ENCODE assay signal across 8 cellular contexts in genomic region chr16:30948956-30949654, GRCh38. TPM values are rescaled to one million over a fixed set of nuclear protein-coding genes. Genes with fewer than 3 reads are reported as not detected.
A peak's percentile ranks its signal among the peaks of the same experiment; 100 is the strongest.
DNase-seq lines count a peak whose midpoint lies in the region; ATAC-seq, FAIRE-seq and TF ChIP-seq lines count a peak whose summit lies in the region.

TSS of gene ORAI3 (plus strand) at chr16:30949068. CDS start at chr16:30949290, 222 bp downstream.

- H3K4me3 ChIP-seq in A549 = peak within 1 kb of the TSS; percentile 73
- H3K4me3 ChIP-seq in fibroblast of pulmonary artery (replicated peaks; ENCODE audit: low read depth, low read length) = peak within 1 kb of the TSS; percentile 66
- peak within 1 kb of the TSS; percentile 89 to 99 (median 99) for H3K4me3 ChIP-seq in upper lobe of left lung

- peaks cover 0 to 21% (median 0%) of the 10 kb centered on the region in 4 donors for H3K36me3 ChIP-seq in upper lobe of left lung

- H3K4me1 ChIP-seq in A549 (peaks cover 26% of the 10 kb centered on the region), upper lobe of left lung (peaks cover 22 to 46% (median 31%) of the 10 kb centered on the region in 4 donors)

- peak; percentile 69 to 81 for ATAC-seq in A549
- peak; percentile 56 for ATAC-seq in HG02798 (IDR thresholded peaks at IDR 0.05; ENCODE audit: poor library complexity, unreplicated experiment)
- peak; percentile 86 to 87 for ATAC-seq in naive B cell (ENCODE audit: low read depth in 2 of 2)
- ATAC-seq in upper lobe of left lung (ENCODE audit: low FRiP score in 2 of 2) = peak; percentile 84 to 86

- DNase-seq in A549 (ENCODE audit: low read depth in 1 of 2, low spot score in 1 of 2) (peak; percentile 53 to 57), GM13977 (ENCODE audit: low spot score) (peak; percentile 88), NCI-H510A treated with DMSO at 0.1 percent for 48 hours (lab: John Stamatoyannopoulos, UW) (peak; percentile 29), activated T-helper 1 cell treated with Interleukin-2 at 50 U/mL for 16 hours (ENCODE audit: low read depth) (peak; percentile 37), fibroblast of pulmonary artery (ENCODE audit: low read depth) (peak; percentile 66), naive B cell (peak; percentile 73), upper lobe of left lung (peak; percentile 89 to 90)

- H3K27me3 ChIP-seq in upper lobe of left lung = no peaks in the 10 kb centered on the region

- TF ChIP-seq POLR2A in A549 (IDR thresholded peaks at IDR 0.05; ENCODE audit: low read length) (peak; percentile 27; the same call in 1 of the 2 replicates), upper lobe of left lung (IDR thresholded peaks at IDR 0.05) (peak in 3 of 4 donors; percentile 24 to 88 (median 72))

- H3K27ac ChIP-seq in A549 (peak within 1 kb of the TSS; percentile 90 to 99), upper lobe of left lung (peak within 1 kb of the TSS; percentile 86 to 99 (median 97))

- POLR2A ChIA-PET in A549 (lab: Yijun Ruan, JAX) = interaction anchor here (0.7 kb wide), 1 partner anchor 168 kb away, joined by 3 read pairs; no protein-coding TSS in a partner anchor

- peaks cover 0 to 5% of the 10 kb centered on the region in 2 donors for H3K36me3 Mint-ChIP-seq in naive B cell

- no peaks in the 10 kb centered on the region for H3K27me3 Mint-ChIP-seq in naive B cell

- TF ChIP-seq RAD21 in A549 (conservative IDR thresholded peaks at IDR 0.05 in 1 of 2, IDR thresholded peaks at IDR 0.05 in 1 of 2) = no peak

- CTCF ChIA-PET in A549 (lab: Yijun Ruan, JAX) = interaction anchor here (1.9 to 8.2 kb wide), 2 partner anchors 7 to 193 kb away, joined by 7 to 78 read pairs; no protein-coding TSS in a partner anchor

- in situ Hi-C loops in GM13977 (cut with MboI; ENCODE audit: low pct_unique_long_range_greater_than_20kb, low sequenced_read_pairs, unreplicated experiment) = no loop called here

- TF ChIP-seq EP300 in A549 (IDR thresholded peaks at IDR 0.05) (no peak), upper lobe of left lung (IDR thresholded peaks at IDR 0.05) (no peak)

- TF ChIP-seq CTCF in A549 (IDR thresholded peaks at IDR 0.05) = no peak
- TF ChIP-seq CTCF in GM13977 (IDR thresholded peaks at IDR 0.05; ENCODE audit: extremely low read depth, insufficient read depth, missing control alignments) = no peak
- no peak for TF ChIP-seq CTCF in fibroblast of pulmonary artery (IDR thresholded peaks at IDR 0.05; ENCODE audit: low read length, missing control alignments)
- no peak for TF ChIP-seq CTCF in upper lobe of left lung (IDR thresholded peaks at IDR 0.05)

- FAIRE-seq in A549 (lab: Jason Lieb, UNC) = no peak

- no peaks in the 10 kb centered on the region for H3K9me3 Mint-ChIP-seq in naive B cell

- H3K4me1 Mint-ChIP-seq in naive B cell = peaks cover 21 to 36% (median 25%) of the 10 kb centered on the region in 3 donors

- H3K9me3 ChIP-seq in A549 = no peaks in the 10 kb centered on the region
- H3K9me3 ChIP-seq in upper lobe of left lung = no peaks in the 10 kb centered on the region

- H3K4me2 ChIP-seq in A549 = peak within 1 kb of the TSS; percentile 88

- peak within 1 kb of the TSS; percentile 86 to 97 (median 96) for H3K27ac Mint-ChIP-seq in naive B cell

- peak within 1 kb of the TSS; percentile 92 to 99 (median 96) for H3K4me3 Mint-ChIP-seq in naive B cell

- WGBS in A549 (ENCODE audit: missing lambda C conversion rate) = under 1% methylated on average over 16 of the region's 56 CpGs
- WGBS in upper lobe of left lung, 2 donors = 0% methylated on average over 2 to 6 of the region's 56 CpGs

TF ChIP-seq in A549, 52 proteins besides CTCF, POLR2A, EP300 and RAD21:
- TF ChIP-seq CEBPB (IDR thresholded peaks at IDR 0.05) = no peak
- no peak for TF ChIP-seq HES2 (IDR thresholded peaks at IDR 0.05)
- TF ChIP-seq GATA3 (IDR thresholded peaks at IDR 0.05; ENCODE audit: borderline replicate concordance) = no peak
- TF ChIP-seq CHD4 (IDR thresholded peaks at IDR 0.05; ENCODE audit: borderline replicate concordance) = no peak
- TF ChIP-seq BHLHE40 (IDR thresholded peaks at IDR 0.05; ENCODE audit: low read depth, low read length) = no peak
- no peak for TF ChIP-seq MYC (IDR thresholded peaks at IDR 0.05; ENCODE audit: borderline replicate concordance, low read length)
- peak; percentile 34 to 74; a peak in 2 of 5 replicates for TF ChIP-seq JUN (IDR thresholded peaks at IDR 0.05)
- no peak for TF ChIP-seq RFX5 (IDR thresholded peaks at IDR 0.05)
- no peak for TF ChIP-seq ESRRA (IDR thresholded peaks at IDR 0.05; ENCODE audit: borderline replicate concordance, low read length)
- no peak for TF ChIP-seq RNF2 (IDR thresholded peaks at IDR 0.05; ENCODE audit: borderline replicate concordance, low read depth)
- TF ChIP-seq JUNB (IDR thresholded peaks at IDR 0.05) = no peak
- TF ChIP-seq FOSB (CRISPR knock-in tag; IDR thresholded peaks at IDR 0.05) = no peak
- no peak for TF ChIP-seq RCOR1 (IDR thresholded peaks at IDR 0.05; ENCODE audit: low read depth, low read length)
- 0 out of 2 replicates have a peak, but pooled peaks have one; percentile 44 for TF ChIP-seq POLR2AphosphoS2 (conservative IDR thresholded peaks at IDR 0.05; ENCODE audit: low read length)
- TF ChIP-seq RARB (CRISPR knock-in tag; IDR thresholded peaks at IDR 0.05) = no peak
- TF ChIP-seq CBX8 (IDR thresholded peaks at IDR 0.05) = no peak
- TF ChIP-seq, protein P1, sequence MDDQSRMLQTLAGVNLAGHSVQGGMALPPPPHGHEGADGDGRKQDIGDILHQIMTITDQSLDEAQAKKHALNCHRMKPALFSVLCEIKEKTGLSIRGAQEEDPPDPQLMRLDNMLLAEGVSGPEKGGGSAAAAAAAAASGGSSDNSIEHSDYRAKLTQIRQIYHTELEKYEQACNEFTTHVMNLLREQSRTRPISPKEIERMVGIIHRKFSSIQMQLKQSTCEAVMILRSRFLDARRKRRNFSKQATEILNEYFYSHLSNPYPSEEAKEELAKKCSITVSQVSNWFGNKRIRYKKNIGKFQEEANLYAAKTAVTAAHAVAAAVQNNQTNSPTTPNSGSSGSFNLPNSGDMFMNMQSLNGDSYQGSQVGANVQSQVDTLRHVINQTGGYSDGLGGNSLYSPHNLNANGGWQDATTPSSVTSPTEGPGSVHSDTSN (IDR thresholded peaks at IDR 0.05) = peak; percentile 65
- TF ChIP-seq, protein P2, sequence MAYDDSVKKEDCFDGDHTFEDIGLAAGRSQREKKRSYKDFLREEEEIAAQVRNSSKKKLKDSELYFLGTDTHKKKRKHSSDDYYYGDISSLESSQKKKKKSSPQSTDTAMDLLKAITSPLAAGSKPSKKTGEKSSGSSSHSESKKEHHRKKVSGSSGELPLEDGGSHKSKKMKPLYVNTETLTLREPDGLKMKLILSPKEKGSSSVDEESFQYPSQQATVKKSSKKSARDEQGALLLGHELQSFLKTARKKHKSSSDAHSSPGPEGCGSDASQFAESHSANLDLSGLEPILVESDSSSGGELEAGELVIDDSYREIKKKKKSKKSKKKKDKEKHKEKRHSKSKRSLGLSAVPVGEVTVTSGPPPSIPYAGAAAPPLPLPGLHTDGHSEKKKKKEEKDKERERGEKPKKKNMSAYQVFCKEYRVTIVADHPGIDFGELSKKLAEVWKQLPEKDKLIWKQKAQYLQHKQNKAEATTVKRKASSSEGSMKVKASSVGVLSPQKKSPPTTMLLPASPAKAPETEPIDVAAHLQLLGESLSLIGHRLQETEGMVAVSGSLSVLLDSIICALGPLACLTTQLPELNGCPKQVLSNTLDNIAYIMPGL (CRISPR knock-in tag; IDR thresholded peaks at IDR 0.05; ENCODE audit: borderline replicate concordance) = no peak
- no peak for TF ChIP-seq TP53 (CRISPR knock-in tag; IDR thresholded peaks at IDR 0.05)
- 0 out of 2 replicates have a peak, but pooled peaks have one; percentile 35 for TF ChIP-seq USF2 (IDR thresholded peaks at IDR 0.05)
- 0 out of 3 replicates have a peak, but pooled peaks have one; percentile 43 for TF ChIP-seq BCL3 (IDR thresholded peaks at IDR 0.05)
- no peak for TF ChIP-seq CHD2 (IDR thresholded peaks at IDR 0.05; ENCODE audit: low read length, partially characterized antibody)
- 0 out of 2 replicates have a peak, but pooled peaks have one; percentile 10 for TF ChIP-seq HOXA7 (CRISPR knock-in tag; IDR thresholded peaks at IDR 0.05)
TF ChIP-seq in A549: peak in this region for 6.

RNA-seq across cellular contexts. Expression of gene ORAI3, which starts in this region (rescaled TPM):
- polyA plus RNA-seq in A549 (2011; rRNA removed) (14.1 and 17.3 TPM in 2 replicates), A549 (2017; fragmentation: RNase III; extraction: RNeasy Plus Mini Kit Qiagen cat#74134 plus additional on column Dnase treatment) (7.1 to 11.8 TPM (median 10.5 TPM) in 3 replicates), naive B cell (ENCODE audit: low read depth in 6 of 6) (10 to 100 TPM; 65.8 to 83.4 (median 78.3) TPM)
- 5.9 and 10.3 TPM in 2 replicates for polyA plus RNA-seq in A549 (2012; cell fraction: cytosol; rRNA removed)
- 10.8 and 11.6 TPM in 2 replicates for polyA plus RNA-seq in A549 (2012; cell fraction: nucleus; rRNA removed)
- polyA minus RNA-seq in A549 (2011; rRNA and poly(A)+ RNA removed) = 11.0 and 13.8 TPM in 2 replicates
- total RNA-seq in upper lobe of left lung = 10 to 100 TPM; 22.2 to 33.9 (median 28.4) TPM

Comparison
In these comparisons a context has a peak if more than half of its experiments do, and no peak if none do; other contexts are left out.
1. Peak in every context shown above with its lines: DNase-seq, ATAC-seq, H3K4me3 ChIP-seq and H3K27ac ChIP-seq.
2. DNase-seq: peak in every context shown above with its lines; median percentile 90 in upper lobe of left lung; 88 in GM13977; 73 in naive B cell; 66 in fibroblast of pulmonary artery; 55 in A549; 37 in activated T-helper 1 cell treated with Interleukin-2 at 50 U/mL for 16 hours; 29 in NCI-H510A treated with DMSO at 0.1 percent for 48 hours.